In genomic region chr10:129161184-129161583, GRCh38 we compare ENCODE assay signal across 12 cellular contexts.
A peak's percentile ranks its signal among the peaks of the same experiment; 100 is the strongest.
DNase-seq lines count a peak whose midpoint lies in the region; ATAC-seq, FAIRE-seq and TF ChIP-seq lines count a peak whose summit lies in the region.
"Had no signal": no experiment of that assay in that cellular context is flagged by ENCODE, and none has a peak within 500 bp of the region (broad histone marks: within the 10 kb centered on the region; RNA-seq: fewer than 3 reads in every experiment).

No MANE protein-coding gene starts in this region.

- no peak overlapping the region for H3K4me3 ChIP-seq in HUES64 (ENCODE audit: low read length)
- no peak overlapping the region for H3K4me3 ChIP-seq in keratinocyte (ENCODE audit: control insufficient read depth in 2 of 3, extremely low read depth in 1 of 3, insufficient read depth in 2 of 3, low read depth in 1 of 3, low read length in 3 of 3)
- H3K4me3 ChIP-seq in WERI-Rb-1 (ENCODE audit: low read depth, low read length) = no peak overlapping the region
- no peak overlapping the region for H3K4me3 ChIP-seq in OCI-LY7 (ENCODE audit: low read depth, low read length, poor library complexity, severe bottlenecking)

- H3K4me1 ChIP-seq in HUES64 (ENCODE audit: insufficient read depth, low read length) = peaks cover 21% of the 10 kb centered on the region
- no peaks in the 10 kb centered on the region for H3K4me1 ChIP-seq in keratinocyte (ENCODE audit: control insufficient read depth, extremely low read depth, insufficient read depth, low read length)
- no peaks in the 10 kb centered on the region for H3K4me1 ChIP-seq in OCI-LY7 (ENCODE audit: insufficient read depth, low read length, poor library complexity, severe bottlenecking)
- H3K4me1 ChIP-seq: Caco-2 had no signal

- H3K27me3 ChIP-seq in HUES64 (ENCODE audit: insufficient read depth, low read length) (no peaks in the 10 kb centered on the region), keratinocyte (ENCODE audit: control insufficient read depth, extremely low read depth, insufficient read depth, low read length) (no peaks in the 10 kb centered on the region), WERI-Rb-1 (ENCODE audit: insufficient read depth, low read depth, severe bottlenecking) (no peaks in the 10 kb centered on the region)

- intact Hi-C loops in OCI-LY7 (cut with micrococcal nuclease; ENCODE audit: unreplicated experiment) = no loop called here

- ATAC-seq in GM21360 (IDR thresholded peaks at IDR 0.05; ENCODE audit: unreplicated experiment) = no peak

- peak overlapping the region; percentile 58; the same call in 1 of the 2 replicates for H3K27ac ChIP-seq in HUES64 (ENCODE audit: low read depth, low read length)
- H3K27ac ChIP-seq in keratinocyte (ENCODE audit: control insufficient read depth, insufficient read depth, low read length) = no peak overlapping the region
- H3K27ac ChIP-seq in WERI-Rb-1 = no peak overlapping the region
- H3K27ac ChIP-seq in OCI-LY7 (ENCODE audit: low read depth, low read length, poor library complexity, severe bottlenecking) = no peak overlapping the region

- no peaks in the 10 kb centered on the region for H3K9me2 ChIP-seq in OCI-LY7 (ENCODE audit: insufficient read depth, low read length)

- H3K4me2 ChIP-seq in keratinocyte (ENCODE audit: control insufficient read depth, extremely low read depth, insufficient read depth, low read depth, low read length) (no peak overlapping the region), OCI-LY7 (ENCODE audit: low read length) (no peak overlapping the region)

- WGBS in HUES64 = 24% methylated on average over 2 of the region's 3 CpGs

- no peak for TF ChIP-seq CTCF in keratinocyte (optimal IDR thresholded peaks at IDR 0.05 in 1 of 3, IDR thresholded peaks at IDR 0.05 in 1 of 3, conservative IDR thresholded peaks at IDR 0.05 in 1 of 3; ENCODE audit: extremely low read depth in 1 of 3, insufficient read depth in 2 of 3, low read length in 3 of 3)
- TF ChIP-seq CTCF in WERI-Rb-1 (IDR thresholded peaks at IDR 0.05; ENCODE audit: low read depth, low read length) = no peak
- TF ChIP-seq CTCF in OCI-LY7 (conservative IDR thresholded peaks at IDR 0.05; ENCODE audit: low read length) = no peak

- peak; percentile 71 for FAIRE-seq in keratinocyte (lab: Jason Lieb, UNC)

- H2AFZ ChIP-seq in keratinocyte (ENCODE audit: control insufficient read depth, low read length) (no peak overlapping the region), OCI-LY7 (ENCODE audit: low read length) (no peak overlapping the region)

- H4K20me1 ChIP-seq in keratinocyte (ENCODE audit: control insufficient read depth, extremely low read depth, insufficient read depth, low read length) = no peaks in the 10 kb centered on the region
- H4K20me1 ChIP-seq in OCI-LY7 (ENCODE audit: insufficient read depth, low read length) = no peaks in the 10 kb centered on the region

- H3K9ac ChIP-seq in HUES64 (ENCODE audit: low read depth, low read length) (no peak overlapping the region), keratinocyte (ENCODE audit: control insufficient read depth, extremely low read depth, insufficient read depth, low read length) (no peak overlapping the region)

- no peaks in the 10 kb centered on the region for H3K79me2 ChIP-seq in keratinocyte (ENCODE audit: control insufficient read depth, insufficient read depth, low read length)
- H3K79me2 ChIP-seq in OCI-LY7 (ENCODE audit: insufficient read depth, low read depth, low read length) = no peaks in the 10 kb centered on the region

- no peaks in the 10 kb centered on the region for H3K9me1 ChIP-seq in keratinocyte (ENCODE audit: control insufficient read depth, extremely low read depth, insufficient read depth, low read length)

- BruUV-seq in OCI-LY7 (replicated peaks; lab: Mats Ljungman, UMichigan) = no TSS peak

- DNase-seq in COLO829 (ENCODE audit: low spot score) (peak; percentile 9), astrocyte of the hippocampus (ENCODE audit: low read depth, low spot score) (peak; percentile 57), keratinocyte (ENCODE audit: low read depth, low spot score) (no peak), WERI-Rb-1 (no peak), OCI-LY7 (ENCODE audit: low spot score) (no peak), Kasumi-1 (lab: John Stamatoyannopoulos, UW) (no peak)
- DNase-seq: activated CD4-positive, alpha-beta T cell treated with anti-CD3 and anti-CD28 coated beads for 4 hours; aorta; Caco-2; NCI-H1417 had no signal

- H3K9me3 ChIP-seq in HUES64 (ENCODE audit: insufficient read depth, low read depth, low read length) (no peaks in the 10 kb centered on the region), keratinocyte (ENCODE audit: control insufficient read depth, low read depth, low read length) (no peaks in the 10 kb centered on the region), WERI-Rb-1 (ENCODE audit: severe bottlenecking) (no peaks in the 10 kb centered on the region), OCI-LY7 (ENCODE audit: low read length) (no peaks in the 10 kb centered on the region)
- H3K9me3 ChIP-seq: Caco-2 had no signal

- no peaks in the 10 kb centered on the region for H3K36me3 ChIP-seq in HUES64 (ENCODE audit: insufficient read depth, low read length)
- H3K36me3 ChIP-seq in keratinocyte (ENCODE audit: control insufficient read depth in 2 of 2, extremely low read depth in 1 of 2, insufficient read depth in 2 of 2, low read length in 2 of 2) = no peaks in the 10 kb centered on the region
- no peaks in the 10 kb centered on the region for H3K36me3 ChIP-seq in WERI-Rb-1
- no peaks in the 10 kb centered on the region for H3K36me3 ChIP-seq in OCI-LY7 (ENCODE audit: insufficient read depth, low read length)

- CTCF ChIA-PET in OCI-LY7 (lab: Charles Lee; ENCODE audit: unreplicated experiment) = interaction anchor here (0.5 kb wide), 1 partner anchor 303 kb away, joined by 3 read pairs; no protein-coding TSS in a partner anchor

- POLR2A ChIA-PET in OCI-LY7 (lab: Charles Lee) = interaction anchor here (0.6 kb wide), 1 partner anchor 728 kb away, joined by 5 read pairs; no protein-coding TSS in a partner anchor

- dilution Hi-C loops in keratinocyte (cut with MboI; ENCODE audit: extremely low pct_ligation_motif_present, low sequenced_read_pairs) = no loop called here

Comparison
In these comparisons a context has a peak if more than half of its experiments do, and no peak if none do; other contexts are left out.
1. DNase-seq: peak in COLO829 (single experiment) and astrocyte of the hippocampus (single experiment); none in keratinocyte (single experiment), WERI-Rb-1 (single experiment), OCI-LY7 (single experiment) and Kasumi-1 (0 of 2).